8 cellular contexts compared by ENCODE assay signal in genomic region chr19:15378529-15379082, GRCh38. TPM values are rescaled to one million over a fixed set of nuclear protein-coding genes. Genes with fewer than 3 reads are reported as not detected.
DNase-seq lines count a peak whose midpoint lies in the region.

No MANE protein-coding gene starts in this region.

- DNase-seq in NCI-H345 (lab: John Stamatoyannopoulos, UW) (peak; percentile 7), NCI-H345 treated with DMSO at 0.1 percent for 48 hours (lab: John Stamatoyannopoulos, UW; ENCODE audit: unreplicated experiment) (no peak), NCI-H1694 treated with DMSO at 0.1 percent for 48 hours (lab: John Stamatoyannopoulos, UW) (peak; percentile 7), lung microvascular endothelial cell (ENCODE audit: low read depth in 2 of 2) (peak; percentile 51 to 65), NCI-H187 (lab: John Stamatoyannopoulos, UW) (no peak)
- peak; percentile 39 for DNase-seq in activated CD4-positive, alpha-beta T cell treated with anti-CD3 and anti-CD28 coated beads, Interleukin-2, amount 50 U/mL, for 1 hour
- DNase-seq in stimulated activated CD8-positive, alpha-beta memory T cell treated with anti-CD3 and anti-CD28 coated beads, Interleukin-4, amount 100 ng/mL, for 24 hours (ENCODE audit: low read depth) = peak; percentile 36

- peak overlapping the region; percentile 96 for H3K27ac ChIP-seq in ectodermal cell (ENCODE audit: insufficient read depth, low read depth, low read length, poor library complexity, severe bottlenecking)

- WGBS in ectodermal cell, 2 experiments = 0% methylated on average over 22 of the region's 22 CpGs

- no peaks in the 10 kb centered on the region for H3K27me3 ChIP-seq in ectodermal cell (ENCODE audit: control insufficient read depth, insufficient read depth, low read length, poor library complexity, severe bottlenecking)

- H3K9me3 ChIP-seq in ectodermal cell (ENCODE audit: control insufficient read depth, low read length) = no peaks in the 10 kb centered on the region

- peak overlapping the region; percentile 74 for H3K4me3 ChIP-seq in ectodermal cell (ENCODE audit: insufficient read depth, low read depth, low read length)

- H3K4me1 ChIP-seq in ectodermal cell (ENCODE audit: control insufficient read depth, insufficient read depth, low read length) = peaks cover 7% of the 10 kb centered on the region

- H3K36me3 ChIP-seq in ectodermal cell (ENCODE audit: control insufficient read depth, insufficient read depth, low read length) = no peaks in the 10 kb centered on the region

RNA-seq across cellular contexts. Expression of gene AKAP8, which starts 1.0 kb away (rescaled TPM):
- polyA plus RNA-seq in ectodermal cell (2013, experiment 1 of 4) = 26.3 TPM
- polyA plus RNA-seq in ectodermal cell (2013, experiment 2 of 4) = 26.6 TPM
- 21.4 TPM for polyA plus RNA-seq in ectodermal cell (2013, experiment 3 of 4)
- 20.3 TPM for polyA plus RNA-seq in ectodermal cell (2013, experiment 4 of 4)
- total RNA-seq in lung microvascular endothelial cell = 10.5 and 11.1 TPM in 2 replicates

RNA-seq across cellular contexts. Expression of gene AKAP8L, which starts 40.2 kb away (rescaled TPM):
- polyA plus RNA-seq in ectodermal cell (2013, experiment 1 of 4) = 179 TPM
- 180 TPM for polyA plus RNA-seq in ectodermal cell (2013, experiment 2 of 4)
- 137 TPM for polyA plus RNA-seq in ectodermal cell (2013, experiment 3 of 4)
- 177 TPM for polyA plus RNA-seq in ectodermal cell (2013, experiment 4 of 4)
- total RNA-seq in lung microvascular endothelial cell = 28.8 and 39.9 TPM in 2 replicates

RNA-seq across cellular contexts. Expression of gene BRD4, which starts 46.3 kb away (rescaled TPM):
- 103 TPM for polyA plus RNA-seq in ectodermal cell (2013, experiment 1 of 4)
- polyA plus RNA-seq in ectodermal cell (2013, experiment 2 of 4) = 100 TPM
- polyA plus RNA-seq in ectodermal cell (2013, experiment 3 of 4) = 71.5 TPM
- 79.4 TPM for polyA plus RNA-seq in ectodermal cell (2013, experiment 4 of 4)
- 6.3 and 9.9 TPM in 2 replicates for total RNA-seq in lung microvascular endothelial cell

Comparison
In these comparisons a context has a peak if more than half of its experiments do, and no peak if none do; other contexts are left out.
1. DNase-seq: peak in NCI-H345 (single experiment), NCI-H1694 treated with DMSO at 0.1 percent for 48 hours (single experiment), activated CD4-positive, alpha-beta T cell treated with anti-CD3 and anti-CD28 coated beads, Interleukin-2, amount 50 U/mL, for 1 hour (single experiment), lung microvascular endothelial cell (2 of 2) and stimulated activated CD8-positive, alpha-beta memory T cell treated with anti-CD3 and anti-CD28 coated beads, Interleukin-4, amount 100 ng/mL, for 24 hours (single experiment); none in NCI-H345 treated with DMSO at 0.1 percent for 48 hours (single experiment) and NCI-H187 (0 of 2).